Comparison of ENCODE assay signal across 1 cellular context in genomic region chr15:51493892-51494291, GRCh38.
A peak's percentile ranks its signal among the peaks of the same experiment; 100 is the strongest.
TF ChIP-seq lines count a peak whose summit lies in the region.

No MANE protein-coding gene starts in this region.

TF ChIP-seq in HepG2, 621 proteins besides CTCF, POLR2A, EP300 and RAD21 (continued from another document and continues in another):
- TF ChIP-seq PBX2 (CRISPR knock-in tag; IDR thresholded peaks at IDR 0.05) (no peak), KDM4B (CRISPR knock-in tag; IDR thresholded peaks at IDR 0.05) (no peak), UBTF (CRISPR knock-in tag; IDR thresholded peaks at IDR 0.05) (no peak), ZSCAN20 (CRISPR knock-in tag; IDR thresholded peaks at IDR 0.05; ENCODE audit: borderline replicate concordance) (no peak), ZNF331 (CRISPR knock-in tag; IDR thresholded peaks at IDR 0.05) (no peak), BCL6 (CRISPR knock-in tag; IDR thresholded peaks at IDR 0.05) (peak; percentile 57), PRDM4 (CRISPR knock-in tag; IDR thresholded peaks at IDR 0.05; ENCODE audit: borderline replicate concordance) (no peak), ZGPAT (CRISPR knock-in tag; IDR thresholded peaks at IDR 0.05) (no peak), GABPB1 (CRISPR knock-in tag; IDR thresholded peaks at IDR 0.05) (no peak), ZSCAN25 (CRISPR knock-in tag; IDR thresholded peaks at IDR 0.05) (no peak), HNF4G (IDR thresholded peaks at IDR 0.05; ENCODE audit: borderline replicate concordance, low read depth, low read length) (peak; percentile 33; the same call in 1 of the 2 replicates), HNF4G (CRISPR knock-in tag; IDR thresholded peaks at IDR 0.05; ENCODE audit: borderline replicate concordance, low read depth) (no peak), ZNF383 (CRISPR knock-in tag; IDR thresholded peaks at IDR 0.05; ENCODE audit: borderline replicate concordance) (no peak), AGO1 (IDR thresholded peaks at IDR 0.05; ENCODE audit: low read depth, low read length, poor library complexity, severe bottlenecking) (no peak), SOX13 (IDR thresholded peaks at IDR 0.05) (no peak), SOX13 (CRISPR knock-in tag; conservative IDR thresholded peaks at IDR 0.05 in 1 of 2, IDR thresholded peaks at IDR 0.05 in 1 of 2) (peak in 1 of 2 experiments; percentile 52; a peak in 1 of 4 replicates), SALL2 (CRISPR knock-in tag; IDR thresholded peaks at IDR 0.05) (no peak), KDM5B (CRISPR knock-in tag; IDR thresholded peaks at IDR 0.05; ENCODE audit: borderline replicate concordance) (no peak), SKI (IDR thresholded peaks at IDR 0.05; ENCODE audit: partially characterized antibody) (no peak), ARID5B (CRISPR knock-in tag; IDR thresholded peaks at IDR 0.05) (peak; percentile 88), MAFK (conservative IDR thresholded peaks at IDR 0.05 in 1 of 2, IDR thresholded peaks at IDR 0.05 in 1 of 2; ENCODE audit: low read length in 2 of 2) (peak; percentile 35 to 59; a peak in 3 of 4 replicates), HNF4A (CRISPR knock-in tag; IDR thresholded peaks at IDR 0.05) (peak; percentile 69), ZNF746 (CRISPR knock-in tag; IDR thresholded peaks at IDR 0.05) (no peak), ZNF333 (CRISPR knock-in tag; IDR thresholded peaks at IDR 0.05; ENCODE audit: borderline replicate concordance) (no peak), ARID2 (CRISPR knock-in tag; IDR thresholded peaks at IDR 0.05; ENCODE audit: borderline replicate concordance) (no peak), ZFP62 (CRISPR knock-in tag; IDR thresholded peaks at IDR 0.05) (no peak), MIXL1 (CRISPR knock-in tag; IDR thresholded peaks at IDR 0.05) (peak; percentile 86), ZNF549 (CRISPR knock-in tag; IDR thresholded peaks at IDR 0.05) (no peak), ZNF605 (CRISPR knock-in tag; IDR thresholded peaks at IDR 0.05) (no peak), KLF9 (CRISPR knock-in tag; IDR thresholded peaks at IDR 0.05; ENCODE audit: low read depth) (no peak), FOXA3 (CRISPR knock-in tag; IDR thresholded peaks at IDR 0.05) (peak; percentile 83), NR2F1 (CRISPR knock-in tag; IDR thresholded peaks at IDR 0.05) (0 out of 4 replicates have a peak, but pooled peaks of 1 of the 2 experiments have one; percentile 25), DPF2 (CRISPR knock-in tag; IDR thresholded peaks at IDR 0.05; ENCODE audit: borderline replicate concordance, low read depth) (peak; percentile 74; the same call in 1 of the 2 replicates), AGO2 (optimal IDR thresholded peaks at IDR 0.05; ENCODE audit: low read depth, low read length) (no peak), DZIP1 (CRISPR knock-in tag; IDR thresholded peaks at IDR 0.05) (no peak), NCOA1 (CRISPR knock-in tag; IDR thresholded peaks at IDR 0.05) (no peak), ATAD3A (CRISPR knock-in tag; IDR thresholded peaks at IDR 0.05) (no peak), ZNF3 (CRISPR knock-in tag; IDR thresholded peaks at IDR 0.05) (no peak), GPN1 (CRISPR knock-in tag; IDR thresholded peaks at IDR 0.05; ENCODE audit: borderline replicate concordance) (no peak), ZNF274 (CRISPR knock-in tag; IDR thresholded peaks at IDR 0.05) (no peak), SNAPC2 (CRISPR knock-in tag; IDR thresholded peaks at IDR 0.05) (no peak), SUZ12 (IDR thresholded peaks at IDR 0.05; ENCODE audit: low read depth, low read length) (no peak), HHEX (CRISPR knock-in tag; IDR thresholded peaks at IDR 0.05) (no peak), ZNF33B (CRISPR knock-in tag; IDR thresholded peaks at IDR 0.05) (no peak), ZNF569 (CRISPR knock-in tag; IDR thresholded peaks at IDR 0.05; ENCODE audit: borderline replicate concordance) (no peak), ETV5 (CRISPR knock-in tag; IDR thresholded peaks at IDR 0.05; ENCODE audit: borderline replicate concordance) (no peak), KDM2A (CRISPR knock-in tag; IDR thresholded peaks at IDR 0.05; ENCODE audit: borderline replicate concordance, low read depth) (no peak), NBN (conservative IDR thresholded peaks at IDR 0.05) (no peak), ZNF891 (CRISPR knock-in tag; IDR thresholded peaks at IDR 0.05) (no peak), SIN3B (IDR thresholded peaks at IDR 0.05; ENCODE audit: low read length) (no peak), GLI4 (CRISPR knock-in tag; IDR thresholded peaks at IDR 0.05; ENCODE audit: borderline replicate concordance) (no peak), ZMYM2 (CRISPR knock-in tag; IDR thresholded peaks at IDR 0.05) (no peak), ZIK1 (CRISPR knock-in tag; IDR thresholded peaks at IDR 0.05; ENCODE audit: borderline replicate concordance, low read depth) (no peak), ARID4A (CRISPR knock-in tag; IDR thresholded peaks at IDR 0.05; ENCODE audit: borderline replicate concordance) (no peak)
